Comparison of ENCODE assay signal across 26 cellular contexts in the genomic region with DNA sequence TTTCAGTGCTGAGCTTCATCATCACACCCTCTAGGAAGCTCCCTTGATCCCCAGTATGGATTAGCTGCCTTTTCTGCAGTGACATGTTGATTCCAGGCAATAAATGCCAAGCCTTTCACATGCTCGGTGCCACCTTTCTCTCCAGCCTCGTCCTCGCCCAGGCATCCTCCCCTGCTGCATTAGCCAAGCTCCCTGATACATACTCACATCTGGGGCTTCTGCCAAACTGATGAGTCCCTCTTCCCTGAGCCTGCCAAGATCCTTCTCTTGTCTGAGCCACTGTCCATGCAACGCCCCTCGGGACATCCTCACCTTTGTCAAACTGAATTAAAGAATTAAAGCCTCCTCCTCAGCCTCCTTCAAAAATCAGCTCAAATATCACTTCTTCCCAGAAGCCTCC.
DNase-seq lines count a peak whose midpoint lies in the region; TF ChIP-seq lines count a peak whose summit lies in the region.
"Had no signal": no experiment of that assay in that cellular context is flagged by ENCODE, and none has a peak within 500 bp of the region (broad histone marks: within the 10 kb centered on the region; RNA-seq: fewer than 3 reads in every experiment).

No MANE protein-coding gene starts in this region.

- intact Hi-C loops in activated CD4-positive, alpha-beta memory T cell treated with anti-CD3 and anti-CD28 coated beads for 36 hours (cut with micrococcal nuclease): no loop called here

- CTCF ChIA-PET in activated CD4-positive, alpha-beta memory T cell treated with anti-CD3 and anti-CD28 coated beads for 36 hours (lab: Charles Lee): no interaction called here

- H3K9me3 Mint-ChIP-seq in HFFc6: no peaks in the 10 kb centered on the region
- no peaks in the 10 kb centered on the region for H3K9me3 Mint-ChIP-seq in activated CD4-positive, alpha-beta memory T cell treated with anti-CD3 and anti-CD28 coated beads for 36 hours

- H3K27me3 Mint-ChIP-seq in HFFc6 (ENCODE audit: insufficient read depth): peaks cover 6% of the 10 kb centered on the region
- H3K27me3 Mint-ChIP-seq in activated CD4-positive, alpha-beta memory T cell treated with anti-CD3 and anti-CD28 coated beads for 36 hours: no peaks in the 10 kb centered on the region
- H3K27me3 Mint-ChIP-seq: activated CD8-positive, alpha-beta T cell treated with anti-CD3 and anti-CD28 coated beads for 36 hours; T-helper 17 cell had no signal

- H3K36me3 ChIP-seq in adipocyte (ENCODE audit: control insufficient read depth, insufficient read depth, low read length, severe bottlenecking): no peaks in the 10 kb centered on the region
- H3K36me3 ChIP-seq in suprapubic skin: no peaks in the 10 kb centered on the region
- H3K36me3 ChIP-seq: esophagus muscularis mucosa had no signal

- H3K27me3 ChIP-seq in adipocyte (replicated peaks; ENCODE audit: control insufficient read depth, insufficient read depth, low read length) (no peaks in the 10 kb centered on the region), suprapubic skin (no peaks in the 10 kb centered on the region)

- H3K4me3 ChIP-seq in adipocyte (ENCODE audit: low read length) (no peak overlapping the region), suprapubic skin (no peak overlapping the region)
- H3K4me3 ChIP-seq: esophagus muscularis mucosa had no signal

- POLR2A ChIA-PET in activated CD4-positive, alpha-beta memory T cell treated with anti-CD3 and anti-CD28 coated beads for 36 hours (lab: Charles Lee): no interaction called here

- no peak for TF ChIP-seq POLR2A in suprapubic skin (IDR thresholded peaks at IDR 0.05)

- no peak for TF ChIP-seq CTCF in HFFc6 (IDR thresholded peaks at IDR 0.05)
- no peak for TF ChIP-seq CTCF in suprapubic skin (IDR thresholded peaks at IDR 0.05)

- peak overlapping the region; percentile 14; the same call in 1 of the 2 replicates for H3K27ac Mint-ChIP-seq in HFFc6
- no peak overlapping the region for H3K27ac Mint-ChIP-seq in activated CD4-positive, alpha-beta memory T cell treated with anti-CD3 and anti-CD28 coated beads for 36 hours
- H3K27ac Mint-ChIP-seq: activated CD8-positive, alpha-beta T cell treated with anti-CD3 and anti-CD28 coated beads for 36 hours; activated naive CD4-positive, alpha-beta T cell treated with anti-CD3 and anti-CD28 coated beads for 36 hours; naive thymus-derived CD8-positive, alpha-beta T cell; stimulated activated effector memory CD8-positive, alpha-beta T cell treated with anti-CD3 and anti-CD28 coated beads, Interleukin-12 subunit alpha, Interleukin-12 subunit beta, amount 100 ng/mL, for 72 hours; T-helper 17 cell had no signal

- peaks cover 8% of the 10 kb centered on the region for H3K4me1 ChIP-seq in adipocyte (ENCODE audit: control insufficient read depth, insufficient read depth, low read length)
- peaks cover 14% of the 10 kb centered on the region for H3K4me1 ChIP-seq in suprapubic skin
- H3K4me1 ChIP-seq: esophagus muscularis mucosa, parathyroid adenoma had no signal

- no peak overlapping the region for H3K27ac ChIP-seq in suprapubic skin
- H3K27ac ChIP-seq: esophagus muscularis mucosa, parathyroid adenoma, VCaP had no signal

- peak; percentile 88 for DNase-seq in AG20443 (ENCODE audit: low spot score)
- DNase-seq in HFFc6: peak; percentile 80
- DNase-seq in adipocyte (ENCODE audit: low read depth): peak; percentile 16
- peak; percentile 28 for DNase-seq in iris pigment epithelial cell (ENCODE audit: low read depth)
- no peak for DNase-seq in NCI-H510A (lab: John Stamatoyannopoulos, UW)
- DNase-seq in stimulated activated CD4-positive, alpha-beta T cell treated with anti-CD3 and anti-CD28 coated beads, Interleukin-4, amount 100 ng/mL, for 24 hours: no peak
- DNase-seq in activated CD4-positive, alpha-beta memory T cell treated with anti-CD3 and anti-CD28 coated beads for 36 hours: no peak
- DNase-seq in suprapubic skin (ENCODE audit: low spot score in 2 of 2): no peak
- DNase-seq: activated CD8-positive, alpha-beta T cell treated with anti-CD3 and anti-CD28 coated beads for 36 hours; activated naive CD4-positive, alpha-beta T cell treated with anti-CD3 and anti-CD28 coated beads for 36 hours; activated T-cell treated with anti-CD3 and anti-CD28 coated beads, Interleukin-2, amount 50 U/mL, for 1 hour; aorta; CD8-positive, alpha-beta memory T cell; cerebellar nuclear complex; DMS53; HCEC 1CT; naive thymus-derived CD8-positive, alpha-beta T cell; NCI-H1436; NCI-H2171; NCI-H69; SIG-M5; T-helper 17 cell had no signal

- TF ChIP-seq EP300 in suprapubic skin (IDR thresholded peaks at IDR 0.05): no peak

- peak overlapping the region; percentile 7; the same call in 1 of the 2 replicates for H3K4me3 Mint-ChIP-seq in HFFc6
- no peak overlapping the region for H3K4me3 Mint-ChIP-seq in activated CD4-positive, alpha-beta memory T cell treated with anti-CD3 and anti-CD28 coated beads for 36 hours
- H3K4me3 Mint-ChIP-seq: activated CD8-positive, alpha-beta T cell treated with anti-CD3 and anti-CD28 coated beads for 36 hours; activated naive CD4-positive, alpha-beta T cell treated with anti-CD3 and anti-CD28 coated beads for 36 hours; CD8-positive, alpha-beta memory T cell; naive thymus-derived CD8-positive, alpha-beta T cell; stimulated activated effector memory CD8-positive, alpha-beta T cell treated with anti-CD3 and anti-CD28 coated beads, Interleukin-12 subunit alpha, Interleukin-12 subunit beta, amount 100 ng/mL, for 72 hours; T-helper 17 cell had no signal

- H3K36me3 Mint-ChIP-seq in HFFc6 (ENCODE audit: low read depth): peaks cover 4% of the 10 kb centered on the region; the same call in 1 of the 2 replicates
- H3K36me3 Mint-ChIP-seq in activated CD4-positive, alpha-beta memory T cell treated with anti-CD3 and anti-CD28 coated beads for 36 hours: no peaks in the 10 kb centered on the region
- H3K36me3 Mint-ChIP-seq: CD8-positive, alpha-beta memory T cell; naive thymus-derived CD8-positive, alpha-beta T cell; stimulated activated effector memory CD8-positive, alpha-beta T cell treated with anti-CD3 and anti-CD28 coated beads, Interleukin-12 subunit alpha, Interleukin-12 subunit beta, amount 100 ng/mL, for 72 hours had no signal

- no peaks in the 10 kb centered on the region for H3K9me3 ChIP-seq in adipocyte (ENCODE audit: control insufficient read depth, low read length)
- no peaks in the 10 kb centered on the region for H3K9me3 ChIP-seq in suprapubic skin
- H3K9me3 ChIP-seq: esophagus muscularis mucosa had no signal

- no peak overlapping the region for H3K9ac ChIP-seq in adipocyte (ENCODE audit: low read length)
- H3K9ac ChIP-seq: parathyroid adenoma had no signal

- 51% methylated on average over 5 of the region's 5 CpGs for WGBS in suprapubic skin

- H3K4me1 Mint-ChIP-seq in HFFc6 (ENCODE audit: low read depth): peaks cover 56% of the 10 kb centered on the region
- no peaks in the 10 kb centered on the region for H3K4me1 Mint-ChIP-seq in activated CD4-positive, alpha-beta memory T cell treated with anti-CD3 and anti-CD28 coated beads for 36 hours (ENCODE audit: low read depth)
- H3K4me1 Mint-ChIP-seq: CD8-positive, alpha-beta memory T cell; stimulated activated effector memory CD8-positive, alpha-beta T cell treated with anti-CD3 and anti-CD28 coated beads, Interleukin-12 subunit alpha, Interleukin-12 subunit beta, amount 100 ng/mL, for 72 hours; T-helper 17 cell had no signal

Comparison
In these comparisons a context has a peak if more than half of its experiments do, and no peak if none do; other contexts are left out.
1. DNase-seq: peak in AG20443 (single experiment), HFFc6 (single experiment), adipocyte (single experiment) and iris pigment epithelial cell (single experiment); none in NCI-H510A (single experiment), stimulated activated CD4-positive, alpha-beta T cell treated with anti-CD3 and anti-CD28 coated beads, Interleukin-4, amount 100 ng/mL, for 24 hours (single experiment), activated CD4-positive, alpha-beta memory T cell treated with anti-CD3 and anti-CD28 coated beads for 36 hours (single experiment) and suprapubic skin (0 of 2).